In genomic region chr10:79229081-79229541, GRCh38 we compare ENCODE assay signal across 10 cellular contexts.
DNase-seq lines count a peak whose midpoint lies in the region; ATAC-seq and TF ChIP-seq lines count a peak whose summit lies in the region.
"Had no signal": no experiment of that assay in that cellular context is flagged by ENCODE, and none has a peak within 500 bp of the region (broad histone marks: within the 10 kb centered on the region; RNA-seq: fewer than 3 reads in every experiment).

No MANE protein-coding gene starts in this region.

- no peak for TF ChIP-seq RAD21 in SK-N-SH (IDR thresholded peaks at IDR 0.05; ENCODE audit: low read length)

- WGBS in SK-N-SH (ENCODE audit: low lambda C conversion rate): 71% methylated on average over 1 of the region's 5 CpGs

- H3K79me2 ChIP-seq in SK-N-SH (ENCODE audit: insufficient read depth): peaks cover 14% of the 10 kb centered on the region

- H3K27ac ChIP-seq in BLaER1 (peak overlapping the region; percentile 72), SK-N-SH (ENCODE audit: low read depth in 2 of 2, low read length in 1 of 2) (peak overlapping the region in 1 of 2 experiments; percentile 89; a peak in 3 of 4 replicates), lower lobe of right lung (peak overlapping the region; percentile 9)
- H3K27ac ChIP-seq: colonic mucosa, testis had no signal

- TF ChIP-seq CTCF in SK-N-SH (IDR thresholded peaks at IDR 0.05) (no peak), lower lobe of right lung (IDR thresholded peaks at IDR 0.05) (no peak)

- TF ChIP-seq EP300 in SK-N-SH (IDR thresholded peaks at IDR 0.05; ENCODE audit: borderline replicate concordance in 1 of 2, low read depth in 1 of 2, low read length in 1 of 2): peak in 1 of 2 experiments; percentile 72; a peak in 2 of 4 replicates

- peaks cover 98% of the 10 kb centered on the region for H4K20me1 ChIP-seq in BLaER1
- H4K20me1 ChIP-seq in SK-N-SH (ENCODE audit: insufficient read depth): peaks cover 30% of the 10 kb centered on the region

- H3K4me2 ChIP-seq in BLaER1 (peak overlapping the region; percentile 89), SK-N-SH (no peak overlapping the region)

- H3K9ac ChIP-seq in BLaER1 (peak overlapping the region; percentile 44; the same call in 1 of the 2 replicates), SK-N-SH (no peak overlapping the region)

- H2AFZ ChIP-seq in SK-N-SH (ENCODE audit: low read depth): no peak overlapping the region

- ATAC-seq in lower lobe of right lung (no peak), GM18870 (IDR thresholded peaks at IDR 0.05; ENCODE audit: unreplicated experiment) (no peak), GM18907 (IDR thresholded peaks at IDR 0.05; ENCODE audit: unreplicated experiment) (no peak)

- peak overlapping the region; percentile 43 for H3K4me3 ChIP-seq in BLaER1
- no peak overlapping the region for H3K4me3 ChIP-seq in SK-N-SH (ENCODE audit: low read depth in 2 of 2, low read length in 1 of 2)
- H3K4me3 ChIP-seq in lower lobe of right lung: no peak overlapping the region
- H3K4me3 ChIP-seq: colonic mucosa, testis had no signal

- peaks cover 66% of the 10 kb centered on the region for H3K36me3 ChIP-seq in BLaER1
- H3K36me3 ChIP-seq in SK-N-SH (replicated peaks in 1 of 2; ENCODE audit: control insufficient read depth in 1 of 2, insufficient read depth in 2 of 2, low read length in 1 of 2): peaks cover 35 to 42% of the 10 kb centered on the region in 2 experiments
- H3K36me3 ChIP-seq in lower lobe of right lung: peaks cover 66% of the 10 kb centered on the region
- H3K36me3 ChIP-seq: colonic mucosa had no signal

- H3K27me3 ChIP-seq in BLaER1 (no peaks in the 10 kb centered on the region), SK-N-SH (ENCODE audit: insufficient read depth) (no peaks in the 10 kb centered on the region), lower lobe of right lung (ENCODE audit: low read depth) (no peaks in the 10 kb centered on the region)
- H3K27me3 ChIP-seq: colonic mucosa, testis had no signal

- peak; percentile 59 to 87 (median 76) for DNase-seq in NCI-H1417 (lab: John Stamatoyannopoulos, UW)
- peak; percentile 77 for DNase-seq in SK-N-SH
- DNase-seq in lower lobe of right lung: no peak
- no peak for DNase-seq in head of caudate nucleus
- no peak for DNase-seq in kidney tubule cell (ENCODE audit: low spot score)
- DNase-seq: colonic mucosa, testis had no signal

- no peaks in the 10 kb centered on the region for H3K9me2 ChIP-seq in SK-N-SH

- CTCF ChIA-PET in SK-N-SH (lab: Yijun Ruan, JAX): interaction anchor here (1.0 to 2.6 kb wide), 5 partner anchors 14 to 71 kb away, joined by 3 to 11 read pairs (median 6); no protein-coding TSS in a partner anchor

- POLR2A ChIA-PET in SK-N-SH (lab: Yijun Ruan, JAX): interaction anchor here (0.7 to 12.4 kb wide), 9 partner anchors 8 to 196 kb away, joined by 3 to 237 read pairs (median 5); no protein-coding TSS in a partner anchor

- intact Hi-C loops in lower lobe of right lung (cut with DNase I) (no loop called here), head of caudate nucleus (cut with DNase I) (loop anchor here (2.0 to 10.0 kb wide), 2 partner anchors 42 to 106 kb away; no protein-coding TSS in a partner anchor)

- H3K9me3 ChIP-seq in BLaER1 (no peaks in the 10 kb centered on the region), SK-N-SH (no peaks in the 10 kb centered on the region), lower lobe of right lung (no peaks in the 10 kb centered on the region)
- H3K9me3 ChIP-seq: colonic mucosa, testis had no signal

- H3K4me1 ChIP-seq in BLaER1 (peaks cover 58% of the 10 kb centered on the region), SK-N-SH (ENCODE audit: control insufficient read depth in 1 of 2, insufficient read depth in 2 of 2, low read depth in 1 of 2, low read length in 1 of 2) (peaks cover 4 to 84% of the 10 kb centered on the region in 2 experiments; a peak in 3 of 4 replicates), lower lobe of right lung (peaks cover 26% of the 10 kb centered on the region)
- H3K4me1 ChIP-seq: colonic mucosa had no signal

- H3F3A ChIP-seq in SK-N-SH (replicated peaks; ENCODE audit: insufficient read depth): peaks cover 8% of the 10 kb centered on the region

TF ChIP-seq in SK-N-SH, 30 proteins besides CTCF, POLR2A, EP300 and RAD21:
- TF ChIP-seq CHD2 (IDR thresholded peaks at IDR 0.05; ENCODE audit: low read length, partially characterized antibody) (no peak), MXI1 (IDR thresholded peaks at IDR 0.05; ENCODE audit: low read depth, low read length) (no peak), GATA2 (CRISPR knock-in tag; IDR thresholded peaks at IDR 0.05) (no peak), TAF1 (IDR thresholded peaks at IDR 0.05; ENCODE audit: borderline replicate concordance, low read depth, low read length) (no peak), REST (IDR thresholded peaks at IDR 0.05; ENCODE audit: low read depth, low read length) (no peak), IRF3 (IDR thresholded peaks at IDR 0.05; ENCODE audit: low read depth, low read length) (no peak), FOXJ3 (CRISPR knock-in tag; IDR thresholded peaks at IDR 0.05) (no peak), RFX5 (IDR thresholded peaks at IDR 0.05; ENCODE audit: low read length) (no peak; the same call in 1 of the 2 replicates), MEF2A (IDR thresholded peaks at IDR 0.05; ENCODE audit: borderline replicate concordance, low read depth) (no peak), TEAD4 (IDR thresholded peaks at IDR 0.05; ENCODE audit: borderline replicate concordance, insufficient read depth) (no peak), RXRA (IDR thresholded peaks at IDR 0.05; ENCODE audit: borderline replicate concordance, low read depth) (no peak), POLR2AphosphoS5 (IDR thresholded peaks at IDR 0.05; ENCODE audit: low read depth, low read length) (no peak), MAX (IDR thresholded peaks at IDR 0.05; ENCODE audit: low read depth) (no peak), FOXM1 (IDR thresholded peaks at IDR 0.05; ENCODE audit: low read depth) (no peak), FOSL2 (IDR thresholded peaks at IDR 0.05; ENCODE audit: borderline replicate concordance, low read depth) (no peak), GABPA (IDR thresholded peaks at IDR 0.05; ENCODE audit: low read depth) (no peak), PBX3 (IDR thresholded peaks at IDR 0.05) (no peak)
TF ChIP-seq in SK-N-SH: peak in this region for 0.

Comparison
In these comparisons a context has a peak if more than half of its experiments do, and no peak if none do; other contexts are left out.
1. DNase-seq: peak in NCI-H1417 (3 of 3) and SK-N-SH (single experiment); none in lower lobe of right lung (single experiment), head of caudate nucleus (0 of 42) and kidney tubule cell (single experiment).